ENCODE assay signal across 8 cellular contexts in genomic region chr9:89603629-89604462, GRCh38. TPM values are rescaled to one million over a fixed set of nuclear protein-coding genes. Genes with fewer than 3 reads are reported as not detected.
DNase-seq lines count a peak whose midpoint lies in the region; ATAC-seq and TF ChIP-seq lines count a peak whose summit lies in the region.

No MANE protein-coding gene starts in this region.

- H3K27ac ChIP-seq in ectodermal cell (ENCODE audit: insufficient read depth, low read depth, low read length, poor library complexity, severe bottlenecking), result peak overlapping the region; percentile 74

- H3K4me3 ChIP-seq in ectodermal cell (ENCODE audit: insufficient read depth, low read depth, low read length), result peak overlapping the region; percentile 33

- H3K27me3 ChIP-seq in ectodermal cell (ENCODE audit: control insufficient read depth, insufficient read depth, low read length, poor library complexity, severe bottlenecking), result peaks cover 65% of the 10 kb centered on the region

- peaks cover 19% of the 10 kb centered on the region for H3K4me1 ChIP-seq in ectodermal cell (ENCODE audit: control insufficient read depth, insufficient read depth, low read length)

- H3K9me3 ChIP-seq in ectodermal cell (ENCODE audit: control insufficient read depth, low read length), result no peaks in the 10 kb centered on the region

- no peak for ATAC-seq in GM18519 (IDR thresholded peaks at IDR 0.05; ENCODE audit: low FRiP score, unreplicated experiment)

- WGBS in ectodermal cell, 2 experiments, result 1% methylated on average over 63 of the region's 63 CpGs

- peak; percentile 44 for TF ChIP-seq CTCF in GM12873 (IDR thresholded peaks at IDR 0.05; ENCODE audit: insufficient read depth, low read depth, low read length, missing control alignments)

- no peaks in the 10 kb centered on the region for H3K36me3 ChIP-seq in ectodermal cell (ENCODE audit: control insufficient read depth, insufficient read depth, low read length)

- DNase-seq in NCI-H2081 (lab: John Stamatoyannopoulos, UW), result peak; percentile 88 to 91
- DNase-seq in activated CD4-positive, alpha-beta T cell treated with anti-CD3 and anti-CD28 coated beads for 24 hours (ENCODE audit: low read depth in 2 of 2), result peak; percentile 15 to 31
- peak; percentile 41 to 44 for DNase-seq in lung microvascular endothelial cell (ENCODE audit: low read depth in 2 of 2)
- peak; percentile 68 for DNase-seq in stimulated activated CD8-positive, alpha-beta memory T cell treated with anti-CD3 and anti-CD28 coated beads, Interleukin-4, amount 100 ng/mL, for 48 hours
- DNase-seq in HCEC 1CT, result no peak

RNA-seq across cellular contexts. Expression of gene GADD45G, which starts 1.0 kb away (rescaled TPM):
- 4.9 TPM for polyA plus RNA-seq in ectodermal cell (2013, experiment 1 of 4)
- 6.3 TPM for polyA plus RNA-seq in ectodermal cell (2013, experiment 2 of 4)
- polyA plus RNA-seq in ectodermal cell (2013, experiment 3 of 4), result 11.9 TPM
- 12.2 TPM for polyA plus RNA-seq in ectodermal cell (2013, experiment 4 of 4)
- under 0.01 TPM in 1 of 2 replicates, not detected in the other for total RNA-seq in lung microvascular endothelial cell
